8 cellular contexts compared by ENCODE assay signal in the genomic region with DNA sequence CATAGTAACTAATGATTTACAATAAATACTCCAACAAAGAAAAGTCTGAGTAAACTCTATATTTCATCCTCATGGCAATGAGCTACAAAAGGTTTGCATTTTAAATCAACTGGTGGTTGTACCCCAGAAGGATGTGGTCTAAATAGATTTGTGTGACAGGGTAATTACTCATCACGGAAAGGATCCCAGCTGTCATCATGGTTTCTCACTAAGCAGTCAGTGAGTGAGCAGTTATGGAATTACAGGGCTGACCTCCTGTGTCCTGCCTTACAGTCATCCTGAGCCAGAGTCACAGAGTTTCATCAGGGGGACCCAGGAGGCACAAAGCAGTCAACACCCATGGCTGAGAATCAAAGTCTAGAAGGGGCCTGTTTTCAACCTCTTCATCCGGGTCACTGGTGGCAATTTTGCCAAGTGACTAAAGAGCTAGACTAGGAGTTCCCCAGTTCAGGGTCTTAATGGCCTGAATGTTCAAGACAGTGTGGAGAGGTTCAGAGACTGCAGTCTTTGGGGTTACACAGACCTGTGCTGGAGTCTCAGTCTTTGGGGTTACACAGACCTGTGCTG.
DNase-seq lines count a peak whose midpoint lies in the region; ATAC-seq, FAIRE-seq and TF ChIP-seq lines count a peak whose summit lies in the region.

No MANE protein-coding gene starts in this region.

- ATAC-seq in HG03139 (IDR thresholded peaks at IDR 0.05; ENCODE audit: unreplicated experiment), result peak; percentile 84
- peak; percentile 95 for ATAC-seq in activated CD8-positive, alpha-beta T cell treated with anti-CD3 and anti-CD28 coated beads for 36 hours

- no peak for TF ChIP-seq EP300 in suprapubic skin (IDR thresholded peaks at IDR 0.05)

- TF ChIP-seq CTCF in activated CD8-positive, alpha-beta T cell treated with anti-CD3 and anti-CD28 coated beads for 36 hours (IDR thresholded peaks at IDR 0.05), result no peak
- TF ChIP-seq CTCF in suprapubic skin (IDR thresholded peaks at IDR 0.05), result no peak

- H3K36me3 ChIP-seq in suprapubic skin, result no peaks in the 10 kb centered on the region
- no peaks in the 10 kb centered on the region for H3K36me3 ChIP-seq in H7 (replicated peaks; ENCODE audit: control insufficient read depth, insufficient read depth, low read length)

- CTCF ChIA-PET in activated CD8-positive, alpha-beta T cell treated with anti-CD3 and anti-CD28 coated beads for 36 hours (lab: Charles Lee), result interaction anchor here (0.6 to 1.3 kb wide), 8 partner anchors 11 to 336 kb away, joined by 3 to 4 read pairs (median 3); no protein-coding TSS in a partner anchor
- CTCF ChIA-PET in HEK293T (lab: Yijun Ruan, JAX), result interaction anchor here (0.7 kb wide), 1 partner anchor 63 kb away, joined by 3 read pairs; no protein-coding TSS in a partner anchor

- H3K27me3 ChIP-seq in suprapubic skin (no peaks in the 10 kb centered on the region), H7 (ENCODE audit: control insufficient read depth, insufficient read depth, low read length) (no peaks in the 10 kb centered on the region)

- H3K9me3 Mint-ChIP-seq in activated CD8-positive, alpha-beta T cell treated with anti-CD3 and anti-CD28 coated beads for 36 hours, result peaks cover 12% of the 10 kb centered on the region

- H3K4me3 Mint-ChIP-seq in activated CD8-positive, alpha-beta T cell treated with anti-CD3 and anti-CD28 coated beads for 36 hours, result no peak overlapping the region

- H3K9me3 ChIP-seq in suprapubic skin, result no peaks in the 10 kb centered on the region

- no peaks in the 10 kb centered on the region for H3K27me3 Mint-ChIP-seq in activated CD8-positive, alpha-beta T cell treated with anti-CD3 and anti-CD28 coated beads for 36 hours

- DNase-seq in AG08395 (ENCODE audit: low spot score) (peak; percentile 52), GM19239 (ENCODE audit: insufficient read length, low spot score) (peak; percentile 27), left kidney (ENCODE audit: low read depth, low spot score) (peak; percentile 21), suprapubic skin (ENCODE audit: low spot score in 2 of 2) (no peak), HEK293T (ENCODE audit: extremely low spot score) (no peak), H7 (no peak)
- DNase-seq in activated CD8-positive, alpha-beta T cell treated with anti-CD3 and anti-CD28 coated beads for 36 hours, result peak; percentile 86

- 69% methylated on average over 2 of the region's 2 CpGs for WGBS in suprapubic skin

- H3K27ac Mint-ChIP-seq in activated CD8-positive, alpha-beta T cell treated with anti-CD3 and anti-CD28 coated beads for 36 hours, result peak overlapping the region; percentile 99

- H3K4me3 ChIP-seq in suprapubic skin (no peak overlapping the region), H7 (ENCODE audit: insufficient read depth, low read depth, low read length) (no peak overlapping the region)

- peaks cover 17% of the 10 kb centered on the region for H3K36me3 Mint-ChIP-seq in activated CD8-positive, alpha-beta T cell treated with anti-CD3 and anti-CD28 coated beads for 36 hours (ENCODE audit: low read depth)

- TF ChIP-seq POLR2A in suprapubic skin (IDR thresholded peaks at IDR 0.05), result no peak

- H3K27ac ChIP-seq in suprapubic skin, result no peak overlapping the region

- FAIRE-seq in GM19239 (lab: Jason Lieb, UNC), result peak; percentile 76

- POLR2A ChIA-PET in activated CD8-positive, alpha-beta T cell treated with anti-CD3 and anti-CD28 coated beads for 36 hours (lab: Charles Lee), result interaction anchor here (3.4 kb wide), 1 partner anchor 209 kb away, joined by 22 read pairs; no protein-coding TSS in a partner anchor
- POLR2A ChIA-PET in HEK293T (lab: Yijun Ruan, JAX), result no interaction called here

- H3K4me1 Mint-ChIP-seq in activated CD8-positive, alpha-beta T cell treated with anti-CD3 and anti-CD28 coated beads for 36 hours (ENCODE audit: low read depth), result peaks cover 43% of the 10 kb centered on the region

- no peaks in the 10 kb centered on the region for H3K4me1 ChIP-seq in suprapubic skin

- intact Hi-C loops in activated CD8-positive, alpha-beta T cell treated with anti-CD3 and anti-CD28 coated beads for 36 hours (cut with micrococcal nuclease), result loop anchor here (1.0 kb wide), 2 partner anchors 44 to 210 kb away; no protein-coding TSS in a partner anchor

TF ChIP-seq in HEK293T, 16 proteins besides CTCF, POLR2A, EP300 and RAD21:
- TF ChIP-seq, protein P1, sequence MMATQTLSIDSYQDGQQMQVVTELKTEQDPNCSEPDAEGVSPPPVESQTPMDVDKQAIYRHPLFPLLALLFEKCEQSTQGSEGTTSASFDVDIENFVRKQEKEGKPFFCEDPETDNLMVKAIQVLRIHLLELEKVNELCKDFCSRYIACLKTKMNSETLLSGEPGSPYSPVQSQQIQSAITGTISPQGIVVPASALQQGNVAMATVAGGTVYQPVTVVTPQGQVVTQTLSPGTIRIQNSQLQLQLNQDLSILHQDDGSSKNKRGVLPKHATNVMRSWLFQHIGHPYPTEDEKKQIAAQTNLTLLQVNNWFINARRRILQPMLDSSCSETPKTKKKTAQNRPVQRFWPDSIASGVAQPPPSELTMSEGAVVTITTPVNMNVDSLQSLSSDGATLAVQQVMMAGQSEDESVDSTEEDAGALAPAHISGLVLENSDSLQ (IDR thresholded peaks at IDR 0.05), result no peak
- TF ChIP-seq SP1 (IDR thresholded peaks at IDR 0.05), result no peak
- no peak for TF ChIP-seq TARDBP (IDR thresholded peaks at IDR 0.05)
- no peak for TF ChIP-seq SUZ12 (IDR thresholded peaks at IDR 0.05)
- no peak for TF ChIP-seq FOXM1 (IDR thresholded peaks at IDR 0.05; ENCODE audit: borderline replicate concordance)
- TF ChIP-seq ZNF384 (IDR thresholded peaks at IDR 0.05), result no peak
- TF ChIP-seq FOXK2 (IDR thresholded peaks at IDR 0.05), result no peak
- TF ChIP-seq CTBP1 (IDR thresholded peaks at IDR 0.05; ENCODE audit: borderline replicate concordance), result no peak
- TF ChIP-seq BHLHE40 (IDR thresholded peaks at IDR 0.05; ENCODE audit: borderline replicate concordance), result no peak
- TF ChIP-seq NFRKB (IDR thresholded peaks at IDR 0.05), result no peak
- no peak for TF ChIP-seq HDGF (IDR thresholded peaks at IDR 0.05; ENCODE audit: borderline replicate concordance)
- no peak for TF ChIP-seq ELF4 (IDR thresholded peaks at IDR 0.05)
TF ChIP-seq in HEK293T: peak in this region for 0.

Comparison
In these comparisons a context has a peak if more than half of its experiments do, and no peak if none do; other contexts are left out.
1. DNase-seq: peak in AG08395 (single experiment), GM19239 (single experiment), activated CD8-positive, alpha-beta T cell treated with anti-CD3 and anti-CD28 coated beads for 36 hours (single experiment) and left kidney (single experiment); none in suprapubic skin (0 of 2), HEK293T (single experiment) and H7 (single experiment).